In the genomic region with DNA sequence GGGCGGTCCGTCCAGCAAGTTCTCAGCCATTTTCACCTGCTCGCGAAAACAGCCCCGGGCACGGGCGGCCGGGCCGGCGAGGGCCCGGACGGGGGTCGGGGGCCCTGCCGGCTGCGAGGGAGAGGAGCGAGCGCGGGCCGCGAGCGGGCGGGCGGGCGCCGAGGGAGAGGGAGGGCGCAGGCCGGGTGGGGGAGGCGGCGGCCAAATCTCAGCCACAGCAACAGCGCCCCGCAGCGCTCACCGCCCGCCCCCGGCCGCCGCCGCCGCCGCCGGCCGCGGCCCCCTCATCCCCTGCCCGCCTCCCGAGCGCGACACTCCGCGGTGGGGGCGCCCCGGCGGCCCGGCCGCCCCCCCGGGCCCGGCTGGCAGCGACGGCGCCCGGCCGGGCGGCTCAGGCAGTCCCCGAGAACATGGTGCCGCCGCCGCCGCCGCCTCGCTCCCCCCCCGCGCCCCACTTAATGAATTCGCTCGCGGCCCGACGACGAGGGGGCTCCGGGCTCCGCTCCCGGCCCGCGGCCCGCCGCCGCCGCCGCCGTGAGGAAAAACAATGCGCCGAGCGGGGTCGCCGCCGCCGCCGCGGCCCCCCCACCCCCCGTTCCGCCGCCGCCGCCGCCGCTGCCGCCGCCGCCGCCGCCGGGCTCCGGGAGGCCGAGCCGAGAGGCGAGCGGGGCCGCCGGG, we compare ENCODE assay signal across 8 cellular contexts. TPM values are rescaled to one million over a fixed set of nuclear protein-coding genes. Genes with fewer than 3 reads are reported as not detected.
DNase-seq lines count a peak whose midpoint lies in the region; ATAC-seq, FAIRE-seq and TF ChIP-seq lines count a peak whose summit lies in the region.

No MANE protein-coding gene starts in this region.

- H3K4me1 ChIP-seq in Karpas-422 (ENCODE audit: low read length): peaks cover 31% of the 10 kb centered on the region

- H3K4me1 Mint-ChIP-seq in WTC11: peaks cover 44% of the 10 kb centered on the region

- H3K9ac ChIP-seq in Karpas-422 (ENCODE audit: low read length): peak overlapping the region; percentile 83

- DNase-seq in D721Med (ENCODE audit: insufficient read length, low spot score) (no peak), Karpas-422 (peak; percentile 87), WTC11 (ENCODE audit: low spot score) (peak; percentile 59), caudate nucleus (lab: John Stamatoyannopoulos, UW) (peak in 48 of 61 donors; percentile 4 to 75 (median 38)), kidney glomerular epithelial cell (lab: John Stamatoyannopoulos, UW) (peak; percentile 56), NCI-H187 (lab: John Stamatoyannopoulos, UW) (no peak)
- DNase-seq in stimulated activated CD4-positive, alpha-beta T cell treated with anti-CD3 and anti-CD28 coated beads, Interleukin-1b, Interleukin-23, amount 100 ng/mL, for 48 hours: peak; percentile 66

- no peaks in the 10 kb centered on the region for H3K9me2 ChIP-seq in Karpas-422 (replicated peaks; ENCODE audit: insufficient read depth, low read length)

- TF ChIP-seq CTCF in D721Med (IDR thresholded peaks at IDR 0.05; ENCODE audit: insufficient read depth, missing control alignments): peak; percentile 25
- TF ChIP-seq CTCF in WTC11 (IDR thresholded peaks at IDR 0.05): no peak

- H3K4me3 Mint-ChIP-seq in WTC11: peak overlapping the region; percentile 82

- H4K20me1 ChIP-seq in Karpas-422 (ENCODE audit: insufficient read depth, low read depth, low read length): peaks cover 39% of the 10 kb centered on the region; the same call in 1 of the 2 replicates

- POLR2A ChIA-PET in WTC11 (lab: Charles Lee): interaction anchor here (0.7 to 1.0 kb wide), 2 partner anchors 9 to 782 kb away, joined by 3 read pairs; no protein-coding TSS in a partner anchor

- peaks cover 48% of the 10 kb centered on the region for H3K79me2 ChIP-seq in Karpas-422 (ENCODE audit: low read length)

- no peak overlapping the region for H3K27ac Mint-ChIP-seq in WTC11

- peak overlapping the region; percentile 84 for H3K4me2 ChIP-seq in Karpas-422 (ENCODE audit: low read depth, low read length, poor library complexity, severe bottlenecking)

- no peak overlapping the region for H2AFZ ChIP-seq in Karpas-422 (ENCODE audit: low read length)

- no peaks in the 10 kb centered on the region for H3K9me3 Mint-ChIP-seq in WTC11

- H3K27ac ChIP-seq in Karpas-422 (ENCODE audit: low read length) (no peak overlapping the region), caudate nucleus (ENCODE audit: low read depth, low read length) (no peak overlapping the region)

- CTCF ChIA-PET in WTC11 (lab: Charles Lee): interaction anchor here (0.7 to 1.8 kb wide), 5 partner anchors 26 to 393 kb away, joined by 3 to 7 read pairs (median 4); a partner anchor contains a TSS

- peaks cover 9% of the 10 kb centered on the region; the same call in 1 of the 2 replicates for H3K36me3 ChIP-seq in Karpas-422 (ENCODE audit: insufficient read depth, low read length)

- no peaks in the 10 kb centered on the region for H3K9me3 ChIP-seq in Karpas-422 (ENCODE audit: low read length)

- ATAC-seq in GM21528 (IDR thresholded peaks at IDR 0.05; ENCODE audit: low FRiP score, unreplicated experiment): peak; percentile 44
- ATAC-seq in WTC11: peak; percentile 14

- H3K4me3 ChIP-seq in Karpas-422 (ENCODE audit: low read length): peak overlapping the region; percentile 81

- no peaks in the 10 kb centered on the region for H3K27me3 ChIP-seq in Karpas-422 (ENCODE audit: low read length)

- peaks cover 4% of the 10 kb centered on the region; the same call in 1 of the 2 replicates for H3K27me3 Mint-ChIP-seq in WTC11 (ENCODE audit: low read depth)

- no peak for FAIRE-seq in D721Med (lab: Jason Lieb, UNC)

- H3K36me3 Mint-ChIP-seq in WTC11: peaks cover 12% of the 10 kb centered on the region

TF ChIP-seq in WTC11, 78 proteins besides CTCF, POLR2A, EP300 and RAD21 (continues in another document):
- no peak for TF ChIP-seq FOXJ3 (CRISPR knock-in tag; IDR thresholded peaks at IDR 0.05; ENCODE audit: borderline replicate concordance)
- no peak for TF ChIP-seq ZNF219 (CRISPR knock-in tag; IDR thresholded peaks at IDR 0.05; ENCODE audit: borderline replicate concordance)
- TF ChIP-seq, protein P1, sequence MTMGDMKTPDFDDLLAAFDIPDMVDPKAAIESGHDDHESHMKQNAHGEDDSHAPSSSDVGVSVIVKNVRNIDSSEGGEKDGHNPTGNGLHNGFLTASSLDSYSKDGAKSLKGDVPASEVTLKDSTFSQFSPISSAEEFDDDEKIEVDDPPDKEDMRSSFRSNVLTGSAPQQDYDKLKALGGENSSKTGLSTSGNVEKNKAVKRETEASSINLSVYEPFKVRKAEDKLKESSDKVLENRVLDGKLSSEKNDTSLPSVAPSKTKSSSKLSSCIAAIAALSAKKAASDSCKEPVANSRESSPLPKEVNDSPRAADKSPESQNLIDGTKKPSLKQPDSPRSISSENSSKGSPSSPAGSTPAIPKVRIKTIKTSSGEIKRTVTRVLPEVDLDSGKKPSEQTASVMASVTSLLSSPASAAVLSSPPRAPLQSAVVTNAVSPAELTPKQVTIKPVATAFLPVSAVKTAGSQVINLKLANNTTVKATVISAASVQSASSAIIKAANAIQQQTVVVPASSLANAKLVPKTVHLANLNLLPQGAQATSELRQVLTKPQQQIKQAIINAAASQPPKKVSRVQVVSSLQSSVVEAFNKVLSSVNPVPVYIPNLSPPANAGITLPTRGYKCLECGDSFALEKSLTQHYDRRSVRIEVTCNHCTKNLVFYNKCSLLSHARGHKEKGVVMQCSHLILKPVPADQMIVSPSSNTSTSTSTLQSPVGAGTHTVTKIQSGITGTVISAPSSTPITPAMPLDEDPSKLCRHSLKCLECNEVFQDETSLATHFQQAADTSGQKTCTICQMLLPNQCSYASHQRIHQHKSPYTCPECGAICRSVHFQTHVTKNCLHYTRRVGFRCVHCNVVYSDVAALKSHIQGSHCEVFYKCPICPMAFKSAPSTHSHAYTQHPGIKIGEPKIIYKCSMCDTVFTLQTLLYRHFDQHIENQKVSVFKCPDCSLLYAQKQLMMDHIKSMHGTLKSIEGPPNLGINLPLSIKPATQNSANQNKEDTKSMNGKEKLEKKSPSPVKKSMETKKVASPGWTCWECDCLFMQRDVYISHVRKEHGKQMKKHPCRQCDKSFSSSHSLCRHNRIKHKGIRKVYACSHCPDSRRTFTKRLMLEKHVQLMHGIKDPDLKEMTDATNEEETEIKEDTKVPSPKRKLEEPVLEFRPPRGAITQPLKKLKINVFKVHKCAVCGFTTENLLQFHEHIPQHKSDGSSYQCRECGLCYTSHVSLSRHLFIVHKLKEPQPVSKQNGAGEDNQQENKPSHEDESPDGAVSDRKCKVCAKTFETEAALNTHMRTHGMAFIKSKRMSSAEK (CRISPR knock-in tag; IDR thresholded peaks at IDR 0.05; ENCODE audit: borderline replicate concordance): no peak
- TF ChIP-seq SMAD4 (CRISPR knock-in tag; IDR thresholded peaks at IDR 0.05): no peak
- TF ChIP-seq, protein P2, sequence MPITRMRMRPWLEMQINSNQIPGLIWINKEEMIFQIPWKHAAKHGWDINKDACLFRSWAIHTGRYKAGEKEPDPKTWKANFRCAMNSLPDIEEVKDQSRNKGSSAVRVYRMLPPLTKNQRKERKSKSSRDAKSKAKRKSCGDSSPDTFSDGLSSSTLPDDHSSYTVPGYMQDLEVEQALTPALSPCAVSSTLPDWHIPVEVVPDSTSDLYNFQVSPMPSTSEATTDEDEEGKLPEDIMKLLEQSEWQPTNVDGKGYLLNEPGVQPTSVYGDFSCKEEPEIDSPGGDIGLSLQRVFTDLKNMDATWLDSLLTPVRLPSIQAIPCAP (CRISPR knock-in tag; IDR thresholded peaks at IDR 0.05): no peak
- TF ChIP-seq SP1 (CRISPR knock-in tag; conservative IDR thresholded peaks at IDR 0.05): no peak
- TF ChIP-seq, protein P3, sequence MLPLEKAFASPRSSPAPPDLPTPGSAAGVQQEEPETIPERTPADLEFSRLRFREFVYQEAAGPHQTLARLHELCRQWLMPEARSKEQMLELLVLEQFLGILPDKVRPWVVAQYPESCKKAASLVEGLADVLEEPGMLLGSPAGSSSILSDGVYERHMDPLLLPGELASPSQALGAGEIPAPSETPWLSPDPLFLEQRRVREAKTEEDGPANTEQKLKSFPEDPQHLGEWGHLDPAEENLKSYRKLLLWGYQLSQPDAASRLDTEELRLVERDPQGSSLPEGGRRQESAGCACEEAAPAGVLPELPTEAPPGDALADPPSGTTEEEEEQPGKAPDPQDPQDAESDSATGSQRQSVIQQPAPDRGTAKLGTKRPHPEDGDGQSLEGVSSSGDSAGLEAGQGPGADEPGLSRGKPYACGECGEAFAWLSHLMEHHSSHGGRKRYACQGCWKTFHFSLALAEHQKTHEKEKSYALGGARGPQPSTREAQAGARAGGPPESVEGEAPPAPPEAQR (CRISPR knock-in tag; IDR thresholded peaks at IDR 0.05): no peak
- no peak for TF ChIP-seq NR1H2 (CRISPR knock-in tag; IDR thresholded peaks at IDR 0.05)
- no peak for TF ChIP-seq ETV6 (CRISPR knock-in tag; IDR thresholded peaks at IDR 0.05)
- no peak for TF ChIP-seq RELA (CRISPR knock-in tag; IDR thresholded peaks at IDR 0.05; ENCODE audit: borderline replicate concordance)
- no peak for TF ChIP-seq ZBTB21 (CRISPR knock-in tag; IDR thresholded peaks at IDR 0.05; ENCODE audit: borderline replicate concordance)
- no peak for TF ChIP-seq ZNF263 (CRISPR knock-in tag; IDR thresholded peaks at IDR 0.05; ENCODE audit: low read depth)
- no peak for TF ChIP-seq NFATC4 (CRISPR knock-in tag; IDR thresholded peaks at IDR 0.05)

RNA-seq across cellular contexts. Expression of a gene that starts 0.5 kb away (rescaled TPM):
- total RNA-seq in Karpas-422 (2014; rRNA removed; shearing (Covaris generic); ENCODE audit: low replicate concordance): 26.4 and 32.9 TPM in 2 replicates
- total RNA-seq in WTC11 (2021): 46.3 to 53.4 TPM (median 49.6 TPM) in 3 replicates

Comparison
In these comparisons a context has a peak if more than half of its experiments do, and no peak if none do; other contexts are left out.
1. DNase-seq: peak in Karpas-422 (single experiment), WTC11 (single experiment), caudate nucleus (48 of 61), kidney glomerular epithelial cell (single experiment) and stimulated activated CD4-positive, alpha-beta T cell treated with anti-CD3 and anti-CD28 coated beads, Interleukin-1b, Interleukin-23, amount 100 ng/mL, for 48 hours (single experiment); none in D721Med (single experiment) and NCI-H187 (0 of 2).